1 cellular context compared by ENCODE assay signal in genomic region chr1:111145963-111146768, GRCh38.
TF ChIP-seq lines count a peak whose summit lies in the region.

No MANE protein-coding gene starts in this region.

TF ChIP-seq in IMR-90, 13 proteins besides CTCF, POLR2A, EP300 and RAD21:
- TF ChIP-seq MAZ (IDR thresholded peaks at IDR 0.05; ENCODE audit: borderline replicate concordance, low read depth, low read length) (no peak), CEBPB (IDR thresholded peaks at IDR 0.05; ENCODE audit: low read depth, low read length) (no peak), FOS (IDR thresholded peaks at IDR 0.05; ENCODE audit: low read depth, low read length) (no peak), BHLHE40 (IDR thresholded peaks at IDR 0.05; ENCODE audit: low read depth, low read length) (no peak), SMC3 (IDR thresholded peaks at IDR 0.05; ENCODE audit: low read depth, low read length) (no peak), MAFK (IDR thresholded peaks at IDR 0.05; ENCODE audit: low read depth, low read length) (no peak), MXI1 (IDR thresholded peaks at IDR 0.05; ENCODE audit: borderline replicate concordance, low read depth, low read length) (no peak), RFX5 (IDR thresholded peaks at IDR 0.05; ENCODE audit: low read depth, low read length) (no peak), RCOR1 (IDR thresholded peaks at IDR 0.05; ENCODE audit: insufficient replicate concordance, low read length) (no peak), USF2 (IDR thresholded peaks at IDR 0.05; ENCODE audit: low read depth, low read length) (no peak), ELK1 (IDR thresholded peaks at IDR 0.05; ENCODE audit: borderline replicate concordance, low read depth, low read length) (no peak), CHD1 (IDR thresholded peaks at IDR 0.05; ENCODE audit: low read depth, low read length) (no peak), NFE2L2 (IDR thresholded peaks at IDR 0.05; ENCODE audit: low read depth, low read length) (no peak)
